30 cellular contexts compared by ENCODE assay signal in genomic region chr2:152320814-152321213, GRCh38.
"Had no signal": no experiment of that assay in that cellular context is flagged by ENCODE, and none has a peak within 500 bp of the region (broad histone marks: within the 10 kb centered on the region; RNA-seq: fewer than 3 reads in every experiment).

No MANE protein-coding gene starts in this region.

- H3K9me3 Mint-ChIP-seq: activated CD4-positive, alpha-beta memory T cell treated with anti-CD3 and anti-CD28 coated beads for 36 hours; activated naive CD4-positive, alpha-beta T cell treated with anti-CD3 and anti-CD28 coated beads for 36 hours; activated naive CD4-positive, alpha-beta T cell treated with anti-CD3 and anti-CD28 coated beads, Interleukin-2, amount 50 U/mL, for 72 hours; activated T-cell treated with anti-CD3 and anti-CD28 coated beads, Interleukin-2, amount 50 U/mL, for 4 hours; activated T-helper 1 cell treated with anti-CD3 and anti-CD28 coated beads, Interleukin-12 subunit alpha, Interleukin-12 subunit beta, Interleukin-2, Interleukin-4 antibody, amounts not matched to agents 30 ng/mL and 10 ng/mL and 1 ng/mL, durations not matched to agents 14 hours and 24 hours and 36 hours; T-helper 1 cell treated with Interleukin-12 subunit alpha and Interleukin-12 subunit beta and Interleukin-4 antibody, amounts not matched to agents 30 μg/mL and 1 μg/mL, for 36 hours; T-helper 2 cell treated with Interferon-gamma antibody and Interleukin-4, amounts not matched to agents 5 μg/mL and 100 μg/mL, for 36 hours had no signal

- H3K4me2 ChIP-seq: SK-N-SH had no signal

- H3K9me3 ChIP-seq: body of pancreas, breast epithelium, Peyer's patch, SJSA1 had no signal

- DNase-seq: activated CD4-positive, alpha-beta memory T cell treated with anti-CD3 and anti-CD28 coated beads for 36 hours; activated CD4-positive, alpha-beta T cell treated with anti-CD3 and anti-CD28 coated beads for 36 hours; activated CD4-positive, alpha-beta T cell treated with anti-CD3 and anti-CD28 coated beads, Interleukin-2, amount 50 U/mL, for 1 hour; activated CD8-positive, alpha-beta memory T cell treated with anti-CD3 and anti-CD28 coated beads, Interleukin-2, amount 50 U/mL, for 4 hours; activated gamma-delta T cell treated with Interleukin-2 at 50 U/mL for 16 hours; activated naive CD4-positive, alpha-beta T cell treated with anti-CD3 and anti-CD28 coated beads for 36 hours; activated T-cell treated with anti-CD3 and anti-CD28 coated beads for 4 hours; activated T-cell treated with anti-CD3 and anti-CD28 coated beads, Interleukin-2, amount 50 U/mL, for 4 hours; MM.1S; NCI-H1092; NCI-H1436 treated with DMSO at 0.1 percent for 48 hours; NCI-H1694 treated with DMSO at 0.1 percent for 48 hours; NCI-H2029; NCI-H510A; NCI-H526; NCI-H748 treated with DMSO at 0.1 percent for 48 hours; NK-92 treated with Interleukin-12 subunit alpha and Interleukin-12 subunit beta, amount 100 ng/mL, for 24 hours; Peyer's patch; RPMI8226; SHP77 treated with DMSO at 0.1 percent for 48 hours; SK-N-SH had no signal

- H3K4me3 ChIP-seq: adrenal gland, body of pancreas, breast epithelium, Peyer's patch, SJSA1 had no signal

- ATAC-seq: activated CD4-positive, alpha-beta T cell treated with anti-CD3 and anti-CD28 coated beads for 36 hours; activated CD4-positive, CD25-positive, alpha-beta regulatory T cell treated with anti-CD3 and anti-CD28 coated beads, Interleukin-2, amount 50 U/mL, for 24 hours; activated naive CD4-positive, alpha-beta T cell treated with anti-CD3 and anti-CD28 coated beads, Interleukin-2, amount 50 U/mL, for 72 hours; activated T-cell treated with anti-CD3 and anti-CD28 coated beads, Interleukin-2, amount 50 U/mL, for 4 hours; body of pancreas had no signal

- H3K4me3 Mint-ChIP-seq: activated CD4-positive, alpha-beta memory T cell treated with anti-CD3 and anti-CD28 coated beads for 36 hours; activated CD4-positive, alpha-beta T cell treated with anti-CD3 and anti-CD28 coated beads for 36 hours; activated naive CD4-positive, alpha-beta T cell treated with anti-CD3 and anti-CD28 coated beads for 36 hours; activated T-cell treated with anti-CD3 and anti-CD28 coated beads, Interleukin-2, amount 50 U/mL, for 4 hours; activated T-helper 1 cell treated with anti-CD3 and anti-CD28 coated beads, Interleukin-12 subunit alpha, Interleukin-12 subunit beta, Interleukin-2, Interleukin-4 antibody, amounts not matched to agents 30 ng/mL and 10 ng/mL and 1 ng/mL, durations not matched to agents 14 hours and 24 hours and 36 hours; T-helper 1 cell treated with Interleukin-12 subunit alpha and Interleukin-12 subunit beta and Interleukin-4 antibody, amounts not matched to agents 30 μg/mL and 1 μg/mL, for 36 hours; T-helper 2 cell treated with Interferon-gamma antibody and Interleukin-4, amounts not matched to agents 5 μg/mL and 100 μg/mL, for 36 hours had no signal

- H3K4me1 Mint-ChIP-seq: activated CD4-positive, alpha-beta T cell treated with anti-CD3 and anti-CD28 coated beads for 36 hours had no signal

- H3K27me3 ChIP-seq: adrenal gland, body of pancreas, breast epithelium, Peyer's patch, SJSA1 had no signal

- H3K36me3 ChIP-seq: adrenal gland, breast epithelium, Peyer's patch, SJSA1 had no signal

- H3K27ac ChIP-seq: adrenal gland, body of pancreas, breast epithelium, Peyer's patch, SJSA1 had no signal

- H3K9ac ChIP-seq: SK-N-SH had no signal

- H3K4me1 ChIP-seq: adrenal gland, body of pancreas, breast epithelium, Peyer's patch had no signal

- H3K27ac Mint-ChIP-seq: activated CD4-positive, alpha-beta memory T cell treated with anti-CD3 and anti-CD28 coated beads for 36 hours; activated CD4-positive, alpha-beta T cell treated with anti-CD3 and anti-CD28 coated beads for 36 hours; activated naive CD4-positive, alpha-beta T cell treated with anti-CD3 and anti-CD28 coated beads for 36 hours; activated naive CD4-positive, alpha-beta T cell treated with anti-CD3 and anti-CD28 coated beads, Interleukin-2, amount 50 U/mL, for 72 hours; activated T-helper 1 cell treated with anti-CD3 and anti-CD28 coated beads, Interleukin-12 subunit alpha, Interleukin-12 subunit beta, Interleukin-2, Interleukin-4 antibody, amounts not matched to agents 30 ng/mL and 10 ng/mL and 1 ng/mL, durations not matched to agents 14 hours and 24 hours and 36 hours; T-helper 1 cell treated with Interleukin-12 subunit alpha and Interleukin-12 subunit beta and Interleukin-4 antibody, amounts not matched to agents 30 μg/mL and 1 μg/mL, for 36 hours; T-helper 2 cell treated with Interferon-gamma antibody and Interleukin-4, amounts not matched to agents 5 μg/mL and 100 μg/mL, for 36 hours had no signal

- H3K36me3 Mint-ChIP-seq: activated CD4-positive, alpha-beta memory T cell treated with anti-CD3 and anti-CD28 coated beads for 36 hours had no signal
